Comparison of ENCODE assay signal across 32 cellular contexts in the genomic region with DNA sequence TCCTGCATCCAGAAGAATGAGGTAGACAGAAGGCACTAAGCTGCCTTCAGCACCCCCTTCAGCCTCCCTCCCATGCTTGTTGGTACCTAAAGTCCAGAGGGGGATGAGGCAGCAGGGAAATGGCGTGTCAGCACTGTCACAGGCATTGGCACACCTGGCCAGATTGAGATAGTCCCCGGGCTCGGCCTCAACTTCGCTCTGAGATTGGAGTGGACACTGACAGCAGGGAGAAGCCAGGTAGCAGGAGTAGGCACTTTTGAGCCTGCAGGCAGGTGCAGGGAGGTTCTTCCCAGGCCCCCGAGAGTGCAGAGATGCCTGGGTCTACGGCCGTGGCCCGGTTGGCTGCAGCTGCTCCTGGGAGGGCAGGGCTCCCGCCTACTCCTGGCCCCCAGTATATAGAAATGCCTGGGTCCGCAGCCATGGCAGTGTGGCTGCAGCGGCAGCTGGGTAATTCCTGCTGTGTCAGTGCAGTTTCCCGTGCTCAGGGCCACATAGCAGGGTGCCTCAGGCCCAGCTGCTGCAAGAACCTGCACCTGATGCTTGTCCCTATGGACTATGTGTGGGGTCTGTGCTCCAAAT.
"Had no signal": no experiment of that assay in that cellular context is flagged by ENCODE, and none has a peak within 500 bp of the region (broad histone marks: within the 10 kb centered on the region; RNA-seq: fewer than 3 reads in every experiment).

No MANE protein-coding gene starts in this region.

- H3K9me3 Mint-ChIP-seq: memory B cell had no signal

- H3K4me1 ChIP-seq: adrenal gland, ascending aorta, esophagus squamous epithelium, gastrocnemius medialis, right lobe of liver, suprapubic skin, tibial nerve had no signal

- H3K36me3 ChIP-seq: adrenal gland, ascending aorta, brain microvascular endothelial cell, esophagus squamous epithelium, gastrocnemius medialis, right lobe of liver, suprapubic skin, tibial nerve, WERI-Rb-1 had no signal

- H3K27me3 Mint-ChIP-seq: activated naive CD8-positive, alpha-beta T cell; activated T-cell treated with anti-CD3 and anti-CD28 coated beads, Interleukin-2, amount 50 U/mL, for 24 hours; activated T-helper 17 cell treated with anti-CD3 and anti-CD28 coated beads, Interleukin-2, amount 50 U/mL, for 72 hours; dendritic cell treated with granulocyte-macrophage colony-stimulating factor and Interleukin-4, amounts not matched to agents 40 ng/mL and 50 ng/mL, for 4 days; memory B cell; stimulated activated naive CD8-positive, alpha-beta T cell treated with anti-CD3 and anti-CD28 coated beads, Interleukin-15, Interleukin-2, amounts not matched to agents 100 ng/mL and 50 ng/mL, for 24 hours had no signal

- H3K9me3 ChIP-seq: adrenal gland, esophagus squamous epithelium, gastrocnemius medialis, mucosa of descending colon, right lobe of liver, suprapubic skin, tibial nerve had no signal

- DNase-seq: activated CD4-positive, alpha-beta T cell treated with anti-CD3 and anti-CD28 coated beads for 1 hour; activated CD8-positive, alpha-beta memory T cell treated with anti-CD3 and anti-CD28 coated beads for 24 hours; activated CD8-positive, alpha-beta memory T cell treated with anti-CD3 and anti-CD28 coated beads, Interleukin-2, amount 50 U/mL, for 4 hours; activated naive CD4-positive, alpha-beta T cell; activated T-cell treated with anti-CD3 and anti-CD28 coated beads, Interleukin-2, amount 50 U/mL, for 24 hours; adrenal gland; brain microvascular endothelial cell; caudate nucleus; effector CD8-positive, alpha-beta T cell; esophagus squamous epithelium; gastrocnemius medialis; hippocampal formation; left cardiac atrium; nephron progenitor cell; occipital lobe; small intestine; stimulated activated CD4-positive, alpha-beta T cell treated with anti-CD3 and anti-CD28 coated beads, Interleukin-15, amount 100 ng/mL, for 24 hours; T-helper 1 cell; WERI-Rb-1 had no signal

- ATAC-seq: activated T-helper 17 cell treated with anti-CD3 and anti-CD28 coated beads, Interleukin-2, amount 50 U/mL, for 72 hours; gastrocnemius medialis; mucosa of descending colon had no signal

- H3K4me3 Mint-ChIP-seq: activated naive CD8-positive, alpha-beta T cell; activated T-cell treated with anti-CD3 and anti-CD28 coated beads, Interleukin-2, amount 50 U/mL, for 24 hours; activated T-helper 17 cell treated with anti-CD3 and anti-CD28 coated beads, Interleukin-2, amount 50 U/mL, for 72 hours; dendritic cell treated with granulocyte-macrophage colony-stimulating factor and Interleukin-4, amounts not matched to agents 40 ng/mL and 50 ng/mL, for 4 days; memory B cell; nephron progenitor cell; stimulated activated naive CD8-positive, alpha-beta T cell treated with anti-CD3 and anti-CD28 coated beads, Interleukin-15, Interleukin-2, amounts not matched to agents 100 ng/mL and 50 ng/mL, for 24 hours had no signal

- H3K27ac ChIP-seq: adrenal gland, ascending aorta, brain microvascular endothelial cell, esophagus squamous epithelium, gastrocnemius medialis, right lobe of liver, suprapubic skin, tibial nerve, WERI-Rb-1 had no signal

- H3K4me1 Mint-ChIP-seq: activated T-helper 17 cell treated with anti-CD3 and anti-CD28 coated beads, Interleukin-2, amount 50 U/mL, for 72 hours; memory B cell; nephron progenitor cell had no signal

- H3K4me3 ChIP-seq: adrenal gland, ascending aorta, esophagus squamous epithelium, gastrocnemius medialis, mucosa of descending colon, right lobe of liver, suprapubic skin, tibial nerve had no signal

- H3K27me3 ChIP-seq: adrenal gland, ascending aorta, brain microvascular endothelial cell, esophagus squamous epithelium, gastrocnemius medialis, right lobe of liver, suprapubic skin, tibial nerve had no signal

- H3K27ac Mint-ChIP-seq: activated naive CD8-positive, alpha-beta T cell; activated T-cell treated with anti-CD3 and anti-CD28 coated beads, Interleukin-2, amount 50 U/mL, for 24 hours; activated T-helper 17 cell treated with anti-CD3 and anti-CD28 coated beads, Interleukin-2, amount 50 U/mL, for 72 hours; dendritic cell treated with granulocyte-macrophage colony-stimulating factor and Interleukin-4, amounts not matched to agents 40 ng/mL and 50 ng/mL, for 4 days; memory B cell; nephron progenitor cell; stimulated activated naive CD8-positive, alpha-beta T cell treated with anti-CD3 and anti-CD28 coated beads, Interleukin-15, Interleukin-2, amounts not matched to agents 100 ng/mL and 50 ng/mL, for 24 hours had no signal

- FAIRE-seq: endothelial cell of umbilical vein, small intestine, TTC549, urothelium cell line had no signal
